1 cellular context compared by ENCODE assay signal in genomic region chr15:74382004-74382816, GRCh38.
A peak's percentile ranks its signal among the peaks of the same experiment; 100 is the strongest.
TF ChIP-seq lines count a peak whose summit lies in the region.

No MANE protein-coding gene starts in this region.

TF ChIP-seq in H1, 55 proteins besides CTCF, POLR2A, EP300 and RAD21:
- no peak for TF ChIP-seq CEBPB (IDR thresholded peaks at IDR 0.05; ENCODE audit: low read depth, low read length)
- no peak for TF ChIP-seq HDAC6 (IDR thresholded peaks at IDR 0.05; ENCODE audit: low read depth, low read length)
- TF ChIP-seq JUND (IDR thresholded peaks at IDR 0.05; ENCODE audit: low read length), result peak; percentile 39; the same call in 1 of the 2 replicates
- peak; percentile 48; the same call in 1 of the 2 replicates for TF ChIP-seq GABPA (IDR thresholded peaks at IDR 0.05; ENCODE audit: borderline replicate concordance, insufficient read depth, low read length)
- no peak for TF ChIP-seq SAP30 (IDR thresholded peaks at IDR 0.05; ENCODE audit: insufficient read depth, insufficient replicate concordance, low read length)
- no peak for TF ChIP-seq BCL11A (IDR thresholded peaks at IDR 0.05; ENCODE audit: low read depth in 2 of 2, low read length in 2 of 2)
- TF ChIP-seq SIN3A (conservative IDR thresholded peaks at IDR 0.05 in 1 of 2, IDR thresholded peaks at IDR 0.05 in 1 of 2; ENCODE audit: low read depth in 1 of 2, low read length in 2 of 2), result peak in 1 of 2 experiments; percentile 94; a peak in 2 of 4 replicates
- TF ChIP-seq HDAC2 (IDR thresholded peaks at IDR 0.05; ENCODE audit: borderline replicate concordance in 1 of 2, low read depth in 2 of 2, low read length in 2 of 2), result no peak
- no peak for TF ChIP-seq SP2 (IDR thresholded peaks at IDR 0.05; ENCODE audit: low read length)
- TF ChIP-seq POLR2AphosphoS5 (IDR thresholded peaks at IDR 0.05; ENCODE audit: low read depth, low read length), result no peak
